18 cellular contexts compared by ENCODE assay signal in the genomic region with DNA sequence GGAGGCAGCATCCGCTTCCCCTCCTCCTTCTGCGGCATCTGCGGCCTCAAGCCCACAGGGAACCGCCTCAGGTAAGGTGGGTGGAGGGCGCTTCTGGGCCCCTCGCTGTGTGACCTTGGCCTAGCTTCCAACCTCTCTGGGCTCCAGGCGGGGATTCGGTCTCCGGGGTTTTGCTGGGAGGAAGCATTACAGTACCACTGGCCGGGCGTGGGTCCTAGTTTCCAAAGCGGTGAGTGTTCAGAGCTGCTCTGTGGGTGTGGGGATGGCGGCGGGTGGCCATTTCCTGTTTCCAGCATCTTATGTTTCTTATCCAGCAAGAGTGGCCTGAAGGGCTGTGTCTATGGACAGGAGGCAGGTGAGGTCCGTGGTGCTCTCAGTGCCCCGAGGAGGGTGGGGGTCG. TPM values are rescaled to one million over a fixed set of nuclear protein-coding genes. Genes with fewer than 3 reads are reported as not detected.
A peak's percentile ranks its signal among the peaks of the same experiment; 100 is the strongest.
DNase-seq lines count a peak whose midpoint lies in the region; ATAC-seq and TF ChIP-seq lines count a peak whose summit lies in the region.
"Had no signal": no experiment of that assay in that cellular context is flagged by ENCODE, and none has a peak within 500 bp of the region (broad histone marks: within the 10 kb centered on the region; RNA-seq: fewer than 3 reads in every experiment).

No MANE protein-coding gene starts in this region.

- no peaks in the 10 kb centered on the region for H3K9me3 Mint-ChIP-seq in stimulated activated effector memory CD8-positive, alpha-beta T cell treated with anti-CD3 and anti-CD28 coated beads, Interleukin-12 subunit alpha, Interleukin-12 subunit beta, amount 100 ng/mL, for 72 hours
- H3K9me3 Mint-ChIP-seq: activated naive CD8-positive, alpha-beta T cell treated with anti-CD3 and anti-CD28 coated beads, Interleukin-2, amount 10 ng/mL, durations not matched to agents 7 days and 5 days; CD4-positive, alpha-beta T cell; H9; neural progenitor cell; stimulated activated memory B cell treated with anti-CD40 and anti-IgM and Interleukin-4, amounts not matched to agents 10 μg/mL and 1 μg/mL and 100 μg/mL, for 72 hours had no signal

- peak overlapping the region; percentile 64 for H3K27ac ChIP-seq in layer of hippocampus (ENCODE audit: low read depth, low read length)
- no peak overlapping the region for H3K27ac ChIP-seq in testis
- H3K27ac ChIP-seq: 22Rv1, heart left ventricle, KMS-11, neural progenitor cell had no signal

- H3K36me3 ChIP-seq in adipocyte (ENCODE audit: control insufficient read depth, insufficient read depth, low read length, severe bottlenecking) (no peaks in the 10 kb centered on the region), testis (ENCODE audit: low read depth, missing control alignments) (no peaks in the 10 kb centered on the region)
- H3K36me3 ChIP-seq: heart left ventricle, neural progenitor cell had no signal

- no peak overlapping the region for H3K4me3 Mint-ChIP-seq in stimulated activated effector memory CD8-positive, alpha-beta T cell treated with anti-CD3 and anti-CD28 coated beads, Interleukin-12 subunit alpha, Interleukin-12 subunit beta, amount 100 ng/mL, for 72 hours
- H3K4me3 Mint-ChIP-seq: activated CD4-positive, alpha-beta T cell treated with anti-CD3 and anti-CD28 coated beads for 36 hours; activated naive CD8-positive, alpha-beta T cell treated with anti-CD3 and anti-CD28 coated beads, Interleukin-2, amount 10 ng/mL, durations not matched to agents 7 days and 5 days; CD4-positive, alpha-beta T cell; stimulated activated memory B cell treated with anti-CD40 and anti-IgM and Interleukin-4, amounts not matched to agents 10 μg/mL and 1 μg/mL and 100 μg/mL, for 72 hours had no signal

- H3K4me3 ChIP-seq in adipocyte (ENCODE audit: low read length) = no peak overlapping the region
- peak overlapping the region; percentile 31 to 38 for H3K4me3 ChIP-seq in testis
- H3K4me3 ChIP-seq: lung, neural progenitor cell had no signal

- peak overlapping the region; percentile 74 for H3K9ac ChIP-seq in adipocyte (ENCODE audit: low read length)
- H3K9ac ChIP-seq: KMS-11, neural progenitor cell had no signal

- ATAC-seq in stimulated activated effector memory CD8-positive, alpha-beta T cell treated with anti-CD3 and anti-CD28 coated beads, Interleukin-12 subunit alpha, Interleukin-12 subunit beta, amount 100 ng/mL, for 72 hours = no peak
- ATAC-seq: stimulated activated memory B cell treated with anti-CD40 and anti-IgM and Interleukin-4, amounts not matched to agents 10 μg/mL and 1 μg/mL and 100 μg/mL, for 72 hours had no signal

- intact Hi-C loops in testis (cut with DNase I; ENCODE audit: low total_unique reads) = loop anchor here (10.0 kb wide), 1 partner anchor 119 kb away; no protein-coding TSS in a partner anchor

- DNase-seq in DMS53 (lab: John Stamatoyannopoulos, UW) = peak; percentile 59
- no peak for DNase-seq in DMS53 treated with DMSO at 0.1 percent for 48 hours (lab: John Stamatoyannopoulos, UW; ENCODE audit: unreplicated experiment)
- DNase-seq in adipocyte (ENCODE audit: low read depth) = no peak
- no peak for DNase-seq in testis
- DNase-seq in activated CD4-positive, alpha-beta T cell treated with anti-CD3 and anti-CD28 coated beads, Interleukin-2, amount 50 U/mL, for 4 hours = no peak
- DNase-seq in GM19240 (ENCODE audit: insufficient read length, low spot score) = no peak
- DNase-seq in stimulated activated effector memory CD8-positive, alpha-beta T cell treated with anti-CD3 and anti-CD28 coated beads, Interleukin-12 subunit alpha, Interleukin-12 subunit beta, amount 100 ng/mL, for 72 hours (ENCODE audit: low spot score in 2 of 2) = no peak

- no peaks in the 10 kb centered on the region for H3K9me3 ChIP-seq in adipocyte (ENCODE audit: control insufficient read depth, low read length)
- no peaks in the 10 kb centered on the region for H3K9me3 ChIP-seq in testis
- H3K9me3 ChIP-seq: heart left ventricle had no signal

- H3K27me3 ChIP-seq in adipocyte (replicated peaks; ENCODE audit: control insufficient read depth, insufficient read depth, low read length) (no peaks in the 10 kb centered on the region), layer of hippocampus (ENCODE audit: control insufficient read depth, insufficient read depth, low read length) (no peaks in the 10 kb centered on the region), testis (no peaks in the 10 kb centered on the region)
- H3K27me3 ChIP-seq: heart left ventricle, neural progenitor cell had no signal

- TF ChIP-seq CTCF in testis (IDR thresholded peaks at IDR 0.05) = no peak

- peaks cover 18% of the 10 kb centered on the region for H3K4me1 Mint-ChIP-seq in stimulated activated effector memory CD8-positive, alpha-beta T cell treated with anti-CD3 and anti-CD28 coated beads, Interleukin-12 subunit alpha, Interleukin-12 subunit beta, amount 100 ng/mL, for 72 hours
- H3K4me1 Mint-ChIP-seq: activated CD4-positive, alpha-beta T cell treated with anti-CD3 and anti-CD28 coated beads for 36 hours had no signal

- H3K27ac Mint-ChIP-seq in stimulated activated effector memory CD8-positive, alpha-beta T cell treated with anti-CD3 and anti-CD28 coated beads, Interleukin-12 subunit alpha, Interleukin-12 subunit beta, amount 100 ng/mL, for 72 hours = no peak overlapping the region
- H3K27ac Mint-ChIP-seq: activated CD4-positive, alpha-beta T cell treated with anti-CD3 and anti-CD28 coated beads for 36 hours; activated naive CD8-positive, alpha-beta T cell treated with anti-CD3 and anti-CD28 coated beads, Interleukin-2, amount 10 ng/mL, durations not matched to agents 7 days and 5 days; CD4-positive, alpha-beta T cell; neural progenitor cell; stimulated activated memory B cell treated with anti-CD40 and anti-IgM and Interleukin-4, amounts not matched to agents 10 μg/mL and 1 μg/mL and 100 μg/mL, for 72 hours had no signal

- H3K4me1 ChIP-seq in adipocyte (ENCODE audit: control insufficient read depth, insufficient read depth, low read length) (peaks cover 27% of the 10 kb centered on the region), testis (peaks cover 5% of the 10 kb centered on the region)

- no peak for TF ChIP-seq POLR2A in testis (IDR thresholded peaks at IDR 0.05)

- no peaks in the 10 kb centered on the region for H3K36me3 Mint-ChIP-seq in stimulated activated effector memory CD8-positive, alpha-beta T cell treated with anti-CD3 and anti-CD28 coated beads, Interleukin-12 subunit alpha, Interleukin-12 subunit beta, amount 100 ng/mL, for 72 hours
- H3K36me3 Mint-ChIP-seq: activated naive CD8-positive, alpha-beta T cell treated with anti-CD3 and anti-CD28 coated beads, Interleukin-2, amount 10 ng/mL, durations not matched to agents 7 days and 5 days had no signal

- WGBS in testis, 2 donors = 52 to 67% methylated on average over 8 to 16 of the region's 17 CpGs

RNA-seq across cellular contexts. Expression of a gene that starts 11.6 kb away (rescaled TPM):
- total RNA-seq in testis = 10 to 100 TPM; 55.8 to 72.0 TPM
- polyA plus RNA-seq in testis (ENCODE audit: insufficient read depth, low read depth, low replicate concordance) = 113 TPM
